In genomic region chr3:23969393-23969792, GRCh38 we compare ENCODE assay signal across 1 cellular context.
A peak's percentile ranks its signal among the peaks of the same experiment; 100 is the strongest.
TF ChIP-seq lines count a peak whose summit lies in the region.

No MANE protein-coding gene starts in this region.

TF ChIP-seq in K562, 482 proteins besides CTCF, POLR2A, EP300 and RAD21:
- TF ChIP-seq, protein P1, sequence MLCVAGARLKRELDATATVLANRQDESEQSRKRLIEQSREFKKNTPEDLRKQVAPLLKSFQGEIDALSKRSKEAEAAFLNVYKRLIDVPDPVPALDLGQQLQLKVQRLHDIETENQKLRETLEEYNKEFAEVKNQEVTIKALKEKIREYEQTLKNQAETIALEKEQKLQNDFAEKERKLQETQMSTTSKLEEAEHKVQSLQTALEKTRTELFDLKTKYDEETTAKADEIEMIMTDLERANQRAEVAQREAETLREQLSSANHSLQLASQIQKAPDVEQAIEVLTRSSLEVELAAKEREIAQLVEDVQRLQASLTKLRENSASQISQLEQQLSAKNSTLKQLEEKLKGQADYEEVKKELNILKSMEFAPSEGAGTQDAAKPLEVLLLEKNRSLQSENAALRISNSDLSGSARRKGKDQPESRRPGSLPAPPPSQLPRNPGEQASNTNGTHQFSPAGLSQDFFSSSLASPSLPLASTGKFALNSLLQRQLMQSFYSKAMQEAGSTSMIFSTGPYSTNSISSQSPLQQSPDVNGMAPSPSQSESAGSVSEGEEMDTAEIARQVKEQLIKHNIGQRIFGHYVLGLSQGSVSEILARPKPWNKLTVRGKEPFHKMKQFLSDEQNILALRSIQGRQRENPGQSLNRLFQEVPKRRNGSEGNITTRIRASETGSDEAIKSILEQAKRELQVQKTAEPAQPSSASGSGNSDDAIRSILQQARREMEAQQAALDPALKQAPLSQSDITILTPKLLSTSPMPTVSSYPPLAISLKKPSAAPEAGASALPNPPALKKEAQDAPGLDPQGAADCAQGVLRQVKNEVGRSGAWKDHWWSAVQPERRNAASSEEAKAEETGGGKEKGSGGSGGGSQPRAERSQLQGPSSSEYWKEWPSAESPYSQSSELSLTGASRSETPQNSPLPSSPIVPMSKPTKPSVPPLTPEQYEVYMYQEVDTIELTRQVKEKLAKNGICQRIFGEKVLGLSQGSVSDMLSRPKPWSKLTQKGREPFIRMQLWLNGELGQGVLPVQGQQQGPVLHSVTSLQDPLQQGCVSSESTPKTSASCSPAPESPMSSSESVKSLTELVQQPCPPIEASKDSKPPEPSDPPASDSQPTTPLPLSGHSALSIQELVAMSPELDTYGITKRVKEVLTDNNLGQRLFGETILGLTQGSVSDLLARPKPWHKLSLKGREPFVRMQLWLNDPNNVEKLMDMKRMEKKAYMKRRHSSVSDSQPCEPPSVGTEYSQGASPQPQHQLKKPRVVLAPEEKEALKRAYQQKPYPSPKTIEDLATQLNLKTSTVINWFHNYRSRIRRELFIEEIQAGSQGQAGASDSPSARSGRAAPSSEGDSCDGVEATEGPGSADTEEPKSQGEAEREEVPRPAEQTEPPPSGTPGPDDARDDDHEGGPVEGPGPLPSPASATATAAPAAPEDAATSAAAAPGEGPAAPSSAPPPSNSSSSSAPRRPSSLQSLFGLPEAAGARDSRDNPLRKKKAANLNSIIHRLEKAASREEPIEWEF (CRISPR knock-in tag; IDR thresholded peaks at IDR 0.05) = peak; percentile 92
- TF ChIP-seq, protein P2, sequence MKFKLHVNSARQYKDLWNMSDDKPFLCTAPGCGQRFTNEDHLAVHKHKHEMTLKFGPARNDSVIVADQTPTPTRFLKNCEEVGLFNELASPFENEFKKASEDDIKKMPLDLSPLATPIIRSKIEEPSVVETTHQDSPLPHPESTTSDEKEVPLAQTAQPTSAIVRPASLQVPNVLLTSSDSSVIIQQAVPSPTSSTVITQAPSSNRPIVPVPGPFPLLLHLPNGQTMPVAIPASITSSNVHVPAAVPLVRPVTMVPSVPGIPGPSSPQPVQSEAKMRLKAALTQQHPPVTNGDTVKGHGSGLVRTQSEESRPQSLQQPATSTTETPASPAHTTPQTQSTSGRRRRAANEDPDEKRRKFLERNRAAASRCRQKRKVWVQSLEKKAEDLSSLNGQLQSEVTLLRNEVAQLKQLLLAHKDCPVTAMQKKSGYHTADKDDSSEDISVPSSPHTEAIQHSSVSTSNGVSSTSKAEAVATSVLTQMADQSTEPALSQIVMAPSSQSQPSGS (CRISPR knock-in tag; IDR thresholded peaks at IDR 0.05) = no peak
